In the genomic region with DNA sequence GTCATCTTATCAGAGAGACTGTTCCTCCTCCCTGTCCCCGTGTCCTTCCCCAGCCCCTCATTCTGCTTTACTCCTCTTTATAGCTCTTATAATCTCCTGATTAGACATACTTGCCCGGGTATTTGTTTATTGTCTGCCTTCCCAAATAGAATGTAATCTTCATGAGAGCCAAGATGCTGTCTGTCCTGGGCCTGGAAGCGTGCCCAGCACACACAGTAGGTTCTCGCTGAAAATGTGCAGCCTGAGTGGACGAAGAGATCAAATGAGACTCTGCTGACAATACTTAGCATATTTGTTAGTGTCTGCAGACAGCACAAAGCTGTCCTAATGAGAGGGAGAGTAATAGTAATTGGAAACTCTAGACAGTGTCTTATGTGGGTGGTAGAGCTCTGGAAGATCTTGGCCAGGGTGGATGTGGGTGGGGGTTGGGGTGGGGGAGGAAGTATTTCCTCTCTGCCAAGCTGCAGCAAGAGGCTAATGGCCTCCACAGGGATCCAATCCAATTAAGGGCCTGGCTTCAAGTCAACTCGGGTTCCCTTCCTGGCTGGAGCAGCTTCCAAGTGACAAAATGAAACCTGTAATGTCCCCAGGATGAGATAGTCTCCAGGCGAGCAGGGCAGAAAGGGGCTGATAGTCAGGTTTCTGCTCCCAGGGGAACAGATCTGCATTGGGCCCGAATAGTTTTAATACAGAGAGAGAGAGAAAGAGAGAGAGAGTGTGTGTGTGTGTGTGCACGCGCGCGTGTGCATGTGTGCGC, we compare ENCODE assay signal across 1 cellular context.
TF ChIP-seq lines count a peak whose summit lies in the region.

No MANE protein-coding gene starts in this region.

TF ChIP-seq in HEK293, 187 proteins besides CTCF, POLR2A, EP300 and RAD21 (continued from another document):
- TF ChIP-seq, protein P1, sequence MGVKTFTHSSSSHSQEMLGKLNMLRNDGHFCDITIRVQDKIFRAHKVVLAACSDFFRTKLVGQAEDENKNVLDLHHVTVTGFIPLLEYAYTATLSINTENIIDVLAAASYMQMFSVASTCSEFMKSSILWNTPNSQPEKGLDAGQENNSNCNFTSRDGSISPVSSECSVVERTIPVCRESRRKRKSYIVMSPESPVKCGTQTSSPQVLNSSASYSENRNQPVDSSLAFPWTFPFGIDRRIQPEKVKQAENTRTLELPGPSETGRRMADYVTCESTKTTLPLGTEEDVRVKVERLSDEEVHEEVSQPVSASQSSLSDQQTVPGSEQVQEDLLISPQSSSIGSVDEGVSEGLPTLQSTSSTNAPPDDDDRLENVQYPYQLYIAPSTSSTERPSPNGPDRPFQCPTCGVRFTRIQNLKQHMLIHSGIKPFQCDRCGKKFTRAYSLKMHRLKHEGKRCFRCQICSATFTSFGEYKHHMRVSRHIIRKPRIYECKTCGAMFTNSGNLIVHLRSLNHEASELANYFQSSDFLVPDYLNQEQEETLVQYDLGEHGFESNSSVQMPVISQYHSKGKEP (tag by site-specific recombination; IDR thresholded peaks at IDR 0.05): peak; percentile 79; the same call in 1 of the 2 replicates
- no peak for TF ChIP-seq ZNF16 (tag by site-specific recombination; IDR thresholded peaks at IDR 0.05; ENCODE audit: low read depth)
- TF ChIP-seq ZNF366 (tag by site-specific recombination; conservative IDR thresholded peaks at IDR 0.05): no peak
- peak; percentile 61 for TF ChIP-seq SP7 (tag by site-specific recombination; IDR thresholded peaks at IDR 0.05)
- TF ChIP-seq, protein P2, sequence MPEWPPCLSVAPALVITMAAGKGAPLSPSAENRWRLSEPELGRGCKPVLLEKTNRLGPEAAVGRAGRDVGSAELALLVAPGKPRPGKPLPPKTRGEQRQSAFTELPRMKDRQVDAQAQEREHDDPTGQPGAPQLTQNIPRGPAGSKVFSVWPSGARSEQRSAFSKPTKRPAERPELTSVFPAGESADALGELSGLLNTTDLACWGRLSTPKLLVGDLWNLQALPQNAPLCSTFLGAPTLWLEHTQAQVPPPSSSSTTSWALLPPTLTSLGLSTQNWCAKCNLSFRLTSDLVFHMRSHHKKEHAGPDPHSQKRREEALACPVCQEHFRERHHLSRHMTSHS (tag by site-specific recombination; IDR thresholded peaks at IDR 0.05): no peak
- peak; percentile 33; the same call in 1 of the 2 replicates for TF ChIP-seq ZNF394 (tag by site-specific recombination; IDR thresholded peaks at IDR 0.05; ENCODE audit: borderline replicate concordance)
- peak; percentile 54; the same call in 1 of the 2 replicates for TF ChIP-seq IKZF3 (tag by site-specific recombination; IDR thresholded peaks at IDR 0.05)
- TF ChIP-seq, protein P3, sequence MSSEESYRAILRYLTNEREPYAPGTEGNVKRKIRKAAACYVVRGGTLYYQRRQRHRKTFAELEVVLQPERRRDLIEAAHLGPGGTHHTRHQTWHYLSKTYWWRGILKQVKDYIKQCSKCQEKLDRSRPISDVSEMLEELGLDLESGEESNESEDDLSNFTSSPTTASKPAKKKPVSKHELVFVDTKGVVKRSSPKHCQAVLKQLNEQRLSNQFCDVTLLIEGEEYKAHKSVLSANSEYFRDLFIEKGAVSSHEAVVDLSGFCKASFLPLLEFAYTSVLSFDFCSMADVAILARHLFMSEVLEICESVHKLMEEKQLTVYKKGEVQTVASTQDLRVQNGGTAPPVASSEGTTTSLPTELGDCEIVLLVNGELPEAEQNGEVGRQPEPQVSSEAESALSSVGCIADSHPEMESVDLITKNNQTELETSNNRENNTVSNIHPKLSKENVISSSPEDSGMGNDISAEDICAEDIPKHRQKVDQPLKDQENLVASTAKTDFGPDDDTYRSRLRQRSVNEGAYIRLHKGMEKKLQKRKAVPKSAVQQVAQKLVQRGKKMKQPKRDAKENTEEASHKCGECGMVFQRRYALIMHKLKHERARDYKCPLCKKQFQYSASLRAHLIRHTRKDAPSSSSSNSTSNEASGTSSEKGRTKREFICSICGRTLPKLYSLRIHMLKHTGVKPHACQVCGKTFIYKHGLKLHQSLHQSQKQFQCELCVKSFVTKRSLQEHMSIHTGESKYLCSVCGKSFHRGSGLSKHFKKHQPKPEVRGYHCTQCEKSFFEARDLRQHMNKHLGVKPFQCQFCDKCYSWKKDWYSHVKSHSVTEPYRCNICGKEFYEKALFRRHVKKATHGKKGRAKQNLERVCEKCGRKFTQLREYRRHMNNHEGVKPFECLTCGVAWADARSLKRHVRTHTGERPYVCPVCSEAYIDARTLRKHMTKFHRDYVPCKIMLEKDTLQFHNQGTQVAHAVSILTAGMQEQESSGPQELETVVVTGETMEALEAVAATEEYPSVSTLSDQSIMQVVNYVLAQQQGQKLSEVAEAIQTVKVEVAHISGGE (tag by site-specific recombination; conservative IDR thresholded peaks at IDR 0.05; ENCODE audit: low read depth): no peak
- TF ChIP-seq, protein P4, sequence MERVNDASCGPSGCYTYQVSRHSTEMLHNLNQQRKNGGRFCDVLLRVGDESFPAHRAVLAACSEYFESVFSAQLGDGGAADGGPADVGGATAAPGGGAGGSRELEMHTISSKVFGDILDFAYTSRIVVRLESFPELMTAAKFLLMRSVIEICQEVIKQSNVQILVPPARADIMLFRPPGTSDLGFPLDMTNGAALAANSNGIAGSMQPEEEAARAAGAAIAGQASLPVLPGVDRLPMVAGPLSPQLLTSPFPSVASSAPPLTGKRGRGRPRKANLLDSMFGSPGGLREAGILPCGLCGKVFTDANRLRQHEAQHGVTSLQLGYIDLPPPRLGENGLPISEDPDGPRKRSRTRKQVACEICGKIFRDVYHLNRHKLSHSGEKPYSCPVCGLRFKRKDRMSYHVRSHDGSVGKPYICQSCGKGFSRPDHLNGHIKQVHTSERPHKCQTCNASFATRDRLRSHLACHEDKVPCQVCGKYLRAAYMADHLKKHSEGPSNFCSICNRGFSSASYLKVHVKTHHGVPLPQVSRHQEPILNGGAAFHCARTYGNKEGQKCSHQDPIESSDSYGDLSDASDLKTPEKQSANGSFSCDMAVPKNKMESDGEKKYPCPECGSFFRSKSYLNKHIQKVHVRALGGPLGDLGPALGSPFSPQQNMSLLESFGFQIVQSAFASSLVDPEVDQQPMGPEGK (tag by site-specific recombination; IDR thresholded peaks at IDR 0.05): peak; percentile 67
TF ChIP-seq in HEK293: peak in this region for 42.
